29 cellular contexts compared by ENCODE assay signal in the genomic region with DNA sequence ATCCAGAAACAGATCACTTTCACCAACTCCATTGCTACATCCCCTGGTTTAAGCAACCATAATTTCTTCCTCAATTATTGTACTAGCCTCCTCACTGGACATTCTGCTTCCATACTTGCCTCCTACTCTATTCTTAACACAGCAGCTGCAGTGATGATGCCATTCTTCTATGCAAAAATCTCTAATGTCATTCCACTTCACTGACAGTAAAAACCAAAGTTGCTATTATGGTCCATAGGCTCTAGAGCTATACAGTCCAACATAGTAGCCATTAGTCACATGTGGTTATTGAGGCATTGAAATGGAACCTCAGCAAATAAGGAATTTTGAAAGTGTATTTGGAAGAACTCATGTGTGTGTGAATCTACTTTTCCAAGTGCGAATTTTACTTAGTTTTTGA.
"Had no signal": no experiment of that assay in that cellular context is flagged by ENCODE, and none has a peak within 500 bp of the region (broad histone marks: within the 10 kb centered on the region; RNA-seq: fewer than 3 reads in every experiment).

No MANE protein-coding gene starts in this region.

- H3K4me3 ChIP-seq: coronary artery, dorsolateral prefrontal cortex had no signal

- DNase-seq: activated B cell treated with CpG ODN at 0.5 μM for 24 hours; activated CD4-positive, alpha-beta memory T cell treated with anti-CD3 and anti-CD28 coated beads for 36 hours; activated CD4-positive, alpha-beta T cell treated with anti-CD3 and anti-CD28 coated beads for 36 hours; activated CD4-positive, alpha-beta T cell treated with anti-CD3 and anti-CD28 coated beads, Interleukin-2, amount 10 ng/mL, durations not matched to agents 24 days and 14 days; activated CD8-positive, alpha-beta memory T cell treated with anti-CD3 and anti-CD28 coated beads, Interleukin-2, amount 10 ng/mL, durations not matched to agents 7 days and 5 days; activated CD8-positive, alpha-beta memory T cell treated with anti-CD3 and anti-CD28 coated beads, Interleukin-2, amount 50 U/mL, for 4 hours; activated CD8-positive, alpha-beta T cell treated with anti-CD3 and anti-CD28 coated beads, Interleukin-2, amount 10 ng/mL, durations not matched to agents 7 days and 5 days; activated gamma-delta T cell treated with Interleukin-2 at 50 U/mL for 16 hours; activated naive CD4-positive, alpha-beta T cell treated with anti-CD3 and anti-CD28 coated beads, Interleukin-2, amount 50 U/mL, for 16 hours; activated naive CD4-positive, alpha-beta T cell treated with Interleukin-2 at 50 U/mL for 16 hours; activated T-cell treated with anti-CD3 and anti-CD28 coated beads, Interleukin-2, amount 50 U/mL, for 1 hour; activated T-cell treated with anti-CD3 and anti-CD28 coated beads, Interleukin-2, amount 50 U/mL, for 72 hours; amniotic stem cell; anterior cingulate cortex; brain microvascular endothelial cell; dorsolateral prefrontal cortex; effector memory CD4-positive, alpha-beta T cell; endodermal cell; foreskin fibroblast; head of caudate nucleus; T-helper 17 cell; T1000; WERI-Rb-1 had no signal

- ATAC-seq: activated CD4-positive, alpha-beta T cell treated with anti-CD3 and anti-CD28 coated beads for 36 hours; activated CD4-positive, CD25-positive, alpha-beta regulatory T cell treated with anti-CD3 and anti-CD28 coated beads, Interleukin-2, amount 50 U/mL, for 24 hours; activated CD8-positive, alpha-beta memory T cell treated with anti-CD3 and anti-CD28 coated beads, Interleukin-2, amount 10 ng/mL, durations not matched to agents 7 days and 5 days; activated CD8-positive, alpha-beta T cell treated with anti-CD3 and anti-CD28 coated beads, Interleukin-2, amount 10 ng/mL, durations not matched to agents 7 days and 5 days; activated T-cell treated with anti-CD3 and anti-CD28 coated beads, Interleukin-2, amount 50 U/mL, for 72 hours; esophagus mucosa; T-helper 17 cell had no signal

- H3K27me3 ChIP-seq: brain microvascular endothelial cell had no signal

- H3K36me3 ChIP-seq: brain microvascular endothelial cell, WERI-Rb-1 had no signal

- FAIRE-seq: astrocyte, bronchial epithelial cell, frontal cortex had no signal

- H3K27ac ChIP-seq: brain microvascular endothelial cell, coronary artery, dorsolateral prefrontal cortex, WERI-Rb-1 had no signal
